In genomic region chr12:5996459-5996858, GRCh38 we compare ENCODE assay signal across 19 cellular contexts. TPM values are rescaled to one million over a fixed set of nuclear protein-coding genes. Genes with fewer than 3 reads are reported as not detected.
DNase-seq lines count a peak whose midpoint lies in the region; ATAC-seq, FAIRE-seq and TF ChIP-seq lines count a peak whose summit lies in the region.
"Had no signal": no experiment of that assay in that cellular context is flagged by ENCODE, and none has a peak within 500 bp of the region (broad histone marks: within the 10 kb centered on the region; RNA-seq: fewer than 3 reads in every experiment).

No MANE protein-coding gene starts in this region.

- no peak overlapping the region for H3K4me2 ChIP-seq in GM23248 (ENCODE audit: unreplicated experiment)
- no peak overlapping the region for H3K4me2 ChIP-seq in endothelial cell of umbilical vein (ENCODE audit: insufficient read depth, low read length)
- H3K4me2 ChIP-seq: A549 had no signal

- 63 to 84% methylated on average over 3 of the region's 3 CpGs for WGBS in GM23248 (ENCODE audit: low coverage in 1 of 2, low lambda C conversion rate in 2 of 2, missing lambda C conversion rate in 2 of 2), 2 experiments

- intact Hi-C loops in endothelial cell of umbilical vein (cut with micrococcal nuclease) = no loop called here

- H3K9ac ChIP-seq in GM23248 (no peak overlapping the region), endothelial cell of umbilical vein (replicated peaks; ENCODE audit: extremely low read depth, insufficient read depth, low read length) (no peak overlapping the region)

- FAIRE-seq in endothelial cell of umbilical vein (lab: Jason Lieb, UNC) = no peak
- FAIRE-seq: A549, GM12892, GM18507, HepG2 had no signal

- H2AFZ ChIP-seq in GM23248 (no peak overlapping the region), endothelial cell of umbilical vein (ENCODE audit: low read depth, low read length) (no peak overlapping the region)

- no peaks in the 10 kb centered on the region for H3K9me2 ChIP-seq in GM23248 (ENCODE audit: insufficient read depth)

- H4K20me1 ChIP-seq in GM23248 (ENCODE audit: insufficient read depth) (no peaks in the 10 kb centered on the region), endothelial cell of umbilical vein (replicated peaks; ENCODE audit: control insufficient read depth, extremely low read depth, insufficient read depth, low read length) (peaks cover 29% of the 10 kb centered on the region)

- no peaks in the 10 kb centered on the region for H3K9me3 ChIP-seq in GM23248 (ENCODE audit: low read depth)
- H3K9me3 ChIP-seq in endothelial cell of umbilical vein (replicated peaks; ENCODE audit: control insufficient read depth, insufficient read depth, low read length) = no peaks in the 10 kb centered on the region
- H3K9me3 ChIP-seq: A549, Caco-2 had no signal

- H3K9me1 ChIP-seq in endothelial cell of umbilical vein (replicated peaks; ENCODE audit: control insufficient read depth, extremely low read depth, insufficient read depth, low read length) = no peaks in the 10 kb centered on the region

- no peaks in the 10 kb centered on the region for H3F3A ChIP-seq in GM23248 (ENCODE audit: insufficient read depth)

- no peak for ATAC-seq in foreskin keratinocyte
- ATAC-seq in HG03135 (IDR thresholded peaks at IDR 0.05; ENCODE audit: unreplicated experiment) = no peak
- ATAC-seq: A549, HepG2 had no signal

- H3K4me1 ChIP-seq in GM23248 (ENCODE audit: insufficient read depth) (no peaks in the 10 kb centered on the region), endothelial cell of umbilical vein (ENCODE audit: control insufficient read depth, extremely low read depth, insufficient read depth, low read length) (no peaks in the 10 kb centered on the region), foreskin keratinocyte (no peaks in the 10 kb centered on the region)
- H3K4me1 ChIP-seq: A549, Caco-2 had no signal

- CTCF ChIA-PET in endothelial cell of umbilical vein (lab: Charles Lee) = interaction anchor here (0.9 to 1.6 kb wide), 5 partner anchors 8 to 288 kb away, joined by 3 to 9 read pairs (median 5); no protein-coding TSS in a partner anchor

- dilution Hi-C loops in endothelial cell of umbilical vein (cut with MboI; ENCODE audit: extremely low pct_ligation_motif_present, low sequenced_read_pairs) = no loop called here

- H3K79me2 ChIP-seq in GM23248 (ENCODE audit: insufficient read depth) (no peaks in the 10 kb centered on the region), endothelial cell of umbilical vein (ENCODE audit: control insufficient read depth, insufficient read depth, low read length) (peaks cover 50% of the 10 kb centered on the region)

- TF ChIP-seq POLR2A in endothelial cell of umbilical vein (IDR thresholded peaks at IDR 0.05; ENCODE audit: low read depth, low read length) = no peak

- no peak overlapping the region for H3K4me3 ChIP-seq in GM23248
- H3K4me3 ChIP-seq in endothelial cell of umbilical vein (replicated peaks in 1 of 3; ENCODE audit: insufficient read depth in 1 of 3, low read depth in 1 of 3, low read length in 3 of 3) = no peak overlapping the region
- H3K4me3 ChIP-seq: A549 had no signal

- no TSS peak for BruUV-seq in endothelial cell of umbilical vein (replicated peaks; lab: Mats Ljungman, UMichigan)

- in situ Hi-C loops in GM23248 (cut with MboI) = no loop called here

- H3K27me3 ChIP-seq in GM23248 (replicated peaks; ENCODE audit: insufficient read depth) = no peaks in the 10 kb centered on the region; the same call in 1 of the 2 replicates
- H3K27me3 ChIP-seq in endothelial cell of umbilical vein (ENCODE audit: control insufficient read depth in 2 of 2, insufficient read depth in 2 of 2, low read length in 2 of 2) = no peaks in the 10 kb centered on the region
- H3K27me3 ChIP-seq in foreskin keratinocyte = peaks cover 2% of the 10 kb centered on the region

- H3K27ac ChIP-seq in GM23248 = no peak overlapping the region
- no peak overlapping the region for H3K27ac ChIP-seq in endothelial cell of umbilical vein (ENCODE audit: insufficient read depth, low read depth, low read length)
- no peak overlapping the region for H3K27ac ChIP-seq in foreskin keratinocyte
- H3K27ac ChIP-seq: A549 had no signal

- DNase-seq in GM23248 (peak; percentile 8), endothelial cell of umbilical vein (ENCODE audit: low read depth, low spot score) (peak; percentile 36), foreskin keratinocyte (peak; percentile 9 to 30), SK-N-DZ (ENCODE audit: low spot score) (no peak), MV-4-11 (lab: John Stamatoyannopoulos, UW) (no peak)
- DNase-seq: AML-193; Caco-2; CD4-positive, alpha-beta T cell; DMS153; DMS79; GDM1; GOT3; H9 had no signal

- TF ChIP-seq CTCF in endothelial cell of umbilical vein (IDR thresholded peaks at IDR 0.05; ENCODE audit: extremely low read depth in 1 of 2, insufficient read depth in 1 of 2, low read depth in 1 of 2, low read length in 2 of 2) = no peak
- no peak for TF ChIP-seq CTCF in foreskin keratinocyte (conservative IDR thresholded peaks at IDR 0.05)

- H3K36me3 ChIP-seq in GM23248 (ENCODE audit: low read depth) (no peaks in the 10 kb centered on the region), endothelial cell of umbilical vein (ENCODE audit: control insufficient read depth in 2 of 2, extremely low read depth in 1 of 2, insufficient read depth in 2 of 2, low read length in 2 of 2) (peaks cover 52 to 70% of the 10 kb centered on the region in 2 experiments)

- POLR2A ChIA-PET in endothelial cell of umbilical vein (lab: Charles Lee) = interaction anchor here (0.7 kb wide), 1 partner anchor 9 kb away, joined by 7 read pairs; no protein-coding TSS in a partner anchor

TF ChIP-seq in endothelial cell of umbilical vein, 7 proteins besides CTCF, POLR2A, EP300 and RAD21:
- TF ChIP-seq JUN (IDR thresholded peaks at IDR 0.05; ENCODE audit: borderline replicate concordance, insufficient read depth, insufficient read length, low read depth) (no peak), FOS (IDR thresholded peaks at IDR 0.05; ENCODE audit: borderline replicate concordance, insufficient read depth, low read length) (no peak), MYC (IDR thresholded peaks at IDR 0.05; ENCODE audit: low read depth, low read length) (no peak), POLR2AphosphoS5 (IDR thresholded peaks at IDR 0.05; ENCODE audit: insufficient read depth, low read depth, low read length) (peak; percentile 6)
TF ChIP-seq in endothelial cell of umbilical vein: peak in this region for 1.

RNA-seq across cellular contexts. Expression of gene ANO2, which starts 51.4 kb away (rescaled TPM):
- not detected in 2 replicates for total RNA-seq in GM23248 (2014; rRNA removed; shearing (Covaris generic))
- polyA plus RNA-seq in GM23248 (2016; fragmentation: Nextera tagmentation; extraction: Ambion mirVana) (not detected in 2 replicates), endothelial cell of umbilical vein (15.4 TPM in 2 replicates), foreskin keratinocyte (0.04 TPM in 1 of 2 replicates, not detected in the other)
- total RNA-seq in endothelial cell of umbilical vein (51.6 and 65.0 TPM in 2 replicates), foreskin keratinocyte (not detected in 2 replicates)
- 11.2 and 17.6 TPM in 2 replicates for polyA plus RNA-seq in endothelial cell of umbilical vein (2011; cell fraction: cytosol; rRNA removed)
- polyA plus RNA-seq in endothelial cell of umbilical vein (2011; cell fraction: nucleus; rRNA removed) = 119 and 143 TPM in 2 replicates
- polyA plus RNA-seq in endothelial cell of umbilical vein (2012) = 8.2 and 12.8 TPM in 2 replicates
- polyA minus RNA-seq in endothelial cell of umbilical vein = 99.4 and 128 TPM in 2 replicates
- 0.41 TPM for polyA minus RNA-seq in endothelial cell of umbilical vein (2011; cell fraction: cytosol; rRNA and poly(A)+ RNA removed)
- 240 and 297 TPM in 2 replicates for polyA minus RNA-seq in endothelial cell of umbilical vein (2011; cell fraction: nucleus; rRNA and poly(A)+ RNA removed)
- not detected in 2 replicates for polyA plus RNA-seq in SK-N-DZ (2014; cell fraction: cytosol; rRNA removed)
- not detected in 2 replicates for polyA plus RNA-seq in SK-N-DZ (2014; cell fraction: nucleus; rRNA removed)
- total RNA-seq: CD4-positive, alpha-beta T cell; HepG2 had no signal
- polyA plus RNA-seq: A549, IgD-negative memory B cell had no signal

Comparison
In these comparisons a context has a peak if more than half of its experiments do, and no peak if none do; other contexts are left out.
1. DNase-seq: peak in GM23248 (single experiment), endothelial cell of umbilical vein (single experiment) and foreskin keratinocyte (2 of 2); none in SK-N-DZ (single experiment) and MV-4-11 (single experiment).
2. RNA of gene ANO2, which starts 51.4 kb away (total RNA-seq): 51.6 to 65.0 TPM in endothelial cell of umbilical vein; not detected in foreskin keratinocyte and not detected in GM23248; every median in the first group is over 10 times any median in the second.